23 cellular contexts compared by ENCODE assay signal in the genomic region with DNA sequence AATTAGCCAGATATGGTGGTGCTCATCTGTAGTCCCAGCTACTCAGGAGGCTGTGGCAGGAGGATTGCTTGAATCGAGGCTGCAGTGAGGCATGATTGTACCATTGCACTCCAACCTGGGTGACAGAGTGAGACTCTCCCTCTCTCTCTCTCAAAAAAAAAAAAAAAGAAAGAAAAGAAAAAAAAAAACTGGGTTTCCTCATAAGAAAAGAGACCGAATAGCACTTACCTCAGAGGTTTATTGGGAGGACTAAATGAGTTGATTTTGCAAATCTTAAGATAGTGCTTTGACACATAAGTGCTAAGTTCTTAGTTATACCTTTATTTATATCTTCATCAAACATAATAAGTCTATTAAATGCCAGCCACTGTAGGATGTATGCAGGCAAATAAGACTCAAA. TPM values are rescaled to one million over a fixed set of nuclear protein-coding genes. Genes with fewer than 3 reads are reported as not detected.
"Had no signal": no experiment of that assay in that cellular context is flagged by ENCODE, and none has a peak within 500 bp of the region (broad histone marks: within the 10 kb centered on the region; RNA-seq: fewer than 3 reads in every experiment).

No MANE protein-coding gene starts in this region.

- H3K27me3 ChIP-seq: neutrophil had no signal

- H3K4me3 ChIP-seq: lung, smooth muscle cell, stomach had no signal

- H3K27ac Mint-ChIP-seq: brain; natural killer cell treated with Interleukin-12 subunit alpha and Interleukin-12 subunit beta and Interleukin-15 and Interleukin-18, amount 100 ng/mL, for 72 hours; type B pancreatic cell; WTC11 had no signal

- H3K36me3 Mint-ChIP-seq: natural killer cell treated with Interleukin-12 subunit alpha and Interleukin-12 subunit beta and Interleukin-15 and Interleukin-18, amount 100 ng/mL, for 72 hours; type B pancreatic cell; WTC11 had no signal

- H3K4me1 Mint-ChIP-seq: brain had no signal

- DNase-seq: activated CD4-positive, alpha-beta T cell treated with anti-CD3 and anti-CD28 coated beads, Interleukin-2, amount 50 U/mL, for 4 hours; activated effector memory CD4-positive, alpha-beta T cell treated with anti-CD3 and anti-CD28 coated beads, Interleukin-2, amount 50 U/mL, for 16 hours; activated T-cell treated with anti-CD3 and anti-CD28 coated beads, Interleukin-2, amount 50 U/mL, for 4 hours; anterior cingulate cortex; caudate nucleus; cortex of kidney; erythroblast; glutamatergic neuron; hypothalamus; kidney; stimulated activated CD4-positive, alpha-beta T cell treated with anti-CD3 and anti-CD28 coated beads, Interleukin-4, amount 100 ng/mL, for 1 hour; stomach had no signal

- H3K27ac ChIP-seq: neutrophil, parathyroid adenoma, stomach had no signal

- H3K36me3 ChIP-seq: neutrophil, stomach had no signal

- H3K27me3 Mint-ChIP-seq: brain; natural killer cell treated with Interleukin-12 subunit alpha and Interleukin-12 subunit beta and Interleukin-15 and Interleukin-18, amount 100 ng/mL, for 72 hours; type B pancreatic cell had no signal

- H3K9me3 Mint-ChIP-seq: activated T-cell treated with anti-CD3 and anti-CD28 coated beads, Interleukin-2, amount 50 U/mL, for 4 hours; natural killer cell treated with Interleukin-12 subunit alpha and Interleukin-12 subunit beta and Interleukin-15 and Interleukin-18, amount 100 ng/mL, for 72 hours; T-helper 2 cell treated with Interferon-gamma antibody and Interleukin-4, amounts not matched to agents 5 μg/mL and 100 μg/mL, for 36 hours; type B pancreatic cell; WTC11 had no signal

- H3K4me3 Mint-ChIP-seq: activated T-cell treated with anti-CD3 and anti-CD28 coated beads, Interleukin-2, amount 50 U/mL, for 4 hours; brain; natural killer cell treated with Interleukin-12 subunit alpha and Interleukin-12 subunit beta and Interleukin-15 and Interleukin-18, amount 100 ng/mL, for 72 hours; type B pancreatic cell; WTC11 had no signal

- H3K9me3 ChIP-seq: neutrophil, stomach had no signal

- ATAC-seq: activated T-cell treated with anti-CD3 and anti-CD28 coated beads, Interleukin-2, amount 50 U/mL, for 4 hours; left lobe of liver; natural killer cell treated with Interleukin-12 subunit alpha and Interleukin-12 subunit beta and Interleukin-15 and Interleukin-18, amount 100 ng/mL, for 72 hours; sciatic nerve; WTC11 had no signal

- H3K4me1 ChIP-seq: parathyroid adenoma had no signal

RNA-seq across cellular contexts. Expression of gene SAPCD1, which starts 8.4 kb away (rescaled TPM):
- total RNA-seq: smooth muscle cell had no signal
